ENCODE assay signal across 23 cellular contexts in genomic region chrX:11059923-11060322, GRCh38. TPM values are rescaled to one million over a fixed set of nuclear protein-coding genes. Genes with fewer than 3 reads are reported as not detected.
DNase-seq lines count a peak whose midpoint lies in the region; ATAC-seq and TF ChIP-seq lines count a peak whose summit lies in the region.
"Had no signal": no experiment of that assay in that cellular context is flagged by ENCODE, and none has a peak within 500 bp of the region (broad histone marks: within the 10 kb centered on the region; RNA-seq: fewer than 3 reads in every experiment).

No MANE protein-coding gene starts in this region.

- H3K14ac ChIP-seq in trophoblast cell (ENCODE audit: low read length), result no peak overlapping the region

- H3K36me3 Mint-ChIP-seq in stimulated activated effector memory CD8-positive, alpha-beta T cell treated with anti-CD3 and anti-CD28 coated beads, Interleukin-12 subunit alpha, Interleukin-12 subunit beta, amount 100 ng/mL, for 72 hours, result no peaks in the 10 kb centered on the region
- H3K36me3 Mint-ChIP-seq: activated CD4-positive, alpha-beta memory T cell treated with anti-CD3 and anti-CD28 coated beads for 36 hours; activated naive CD4-positive, alpha-beta T cell treated with anti-CD3 and anti-CD28 coated beads, Interleukin-2, amount 10 ng/mL, durations not matched to agents 7 days and 5 days; IgD-negative memory B cell; natural killer cell treated with Interleukin-12 subunit alpha and Interleukin-12 subunit beta and Interleukin-15 and Interleukin-18, amount 100 ng/mL, for 72 hours had no signal

- no peak overlapping the region for H3K18ac ChIP-seq in trophoblast cell (ENCODE audit: low read length)

- DNase-seq in A172 (ENCODE audit: low spot score) (peak; percentile 76), HPDE6-E6E7 (ENCODE audit: extremely low spot score) (peak; percentile 41), RWPE2 (ENCODE audit: low spot score) (no peak), foreskin fibroblast (peak; percentile 10 to 11), SIG-M5 treated with dmso at 0.1 percent for 504 hours (lab: John Stamatoyannopoulos, UW; ENCODE audit: unreplicated experiment) (no peak), foreskin melanocyte (no peak), trophoblast cell (no peak)
- DNase-seq in stimulated activated effector memory CD8-positive, alpha-beta T cell treated with anti-CD3 and anti-CD28 coated beads, Interleukin-12 subunit alpha, Interleukin-12 subunit beta, amount 100 ng/mL, for 72 hours (ENCODE audit: low spot score in 2 of 2), result no peak
- DNase-seq: activated B cell treated with CpG ODN at 0.5 μM for 24 hours; activated CD4-positive, alpha-beta memory T cell treated with anti-CD3 and anti-CD28 coated beads for 36 hours; activated naive CD4-positive, alpha-beta T cell treated with anti-CD3 and anti-CD28 coated beads, Interleukin-2, amount 10 ng/mL, durations not matched to agents 7 days and 5 days; activated T-cell treated with anti-CD3 and anti-CD28 coated beads for 4 hours; GF-D8; H9; MV-4-11; NCI-H2029 treated with DMSO at 0.1 percent for 48 hours; NCI-H510A; stimulated activated CD4-positive, alpha-beta T cell treated with anti-CD3 and anti-CD28 coated beads, Interleukin-4, amount 100 ng/mL, for 1 hour; T-helper 2 cell; upper lobe of right lung had no signal

- ATAC-seq in RWPE2 (ENCODE audit: low read depth), result peak; percentile 92
- ATAC-seq in stimulated activated effector memory CD8-positive, alpha-beta T cell treated with anti-CD3 and anti-CD28 coated beads, Interleukin-12 subunit alpha, Interleukin-12 subunit beta, amount 100 ng/mL, for 72 hours, result no peak
- ATAC-seq: natural killer cell treated with Interleukin-12 subunit alpha and Interleukin-12 subunit beta and Interleukin-15 and Interleukin-18, amount 100 ng/mL, for 72 hours; Right ventricle myocardium inferior; upper lobe of right lung had no signal

- TF ChIP-seq CTCF in RWPE2 (IDR thresholded peaks at IDR 0.05; ENCODE audit: poor library complexity, severe bottlenecking), result no peak
- no peak for TF ChIP-seq CTCF in foreskin fibroblast (IDR thresholded peaks at IDR 0.05; ENCODE audit: low read depth, low read length)

- no peaks in the 10 kb centered on the region for H3K4me1 Mint-ChIP-seq in stimulated activated effector memory CD8-positive, alpha-beta T cell treated with anti-CD3 and anti-CD28 coated beads, Interleukin-12 subunit alpha, Interleukin-12 subunit beta, amount 100 ng/mL, for 72 hours
- H3K4me1 Mint-ChIP-seq: activated B cell treated with CpG ODN at 0.5 μM for 24 hours; activated naive CD4-positive, alpha-beta T cell treated with anti-CD3 and anti-CD28 coated beads, Interleukin-2, amount 10 ng/mL, durations not matched to agents 7 days and 5 days; IgD-negative memory B cell had no signal

- no peaks in the 10 kb centered on the region for H3K27me3 ChIP-seq in RWPE2 (ENCODE audit: insufficient read depth, poor library complexity, severe bottlenecking)
- no peaks in the 10 kb centered on the region for H3K27me3 ChIP-seq in trophoblast cell (ENCODE audit: insufficient read depth, low read length)
- H3K27me3 ChIP-seq: upper lobe of right lung had no signal

- H3K9me3 ChIP-seq in RWPE2 (ENCODE audit: severe bottlenecking) (no peaks in the 10 kb centered on the region), trophoblast cell (ENCODE audit: insufficient read depth, low read depth, low read length) (no peaks in the 10 kb centered on the region)
- H3K9me3 ChIP-seq: upper lobe of right lung had no signal

- H3K4me1 ChIP-seq in RWPE2 (ENCODE audit: insufficient read depth, poor library complexity, severe bottlenecking), result peaks cover 21% of the 10 kb centered on the region
- peaks cover 0 to 2% of the 10 kb centered on the region in 2 experiments for H3K4me1 ChIP-seq in trophoblast cell (ENCODE audit: control insufficient read depth in 1 of 2, insufficient read depth in 2 of 2, low read length in 2 of 2)
- H3K4me1 ChIP-seq: upper lobe of right lung had no signal

- no peaks in the 10 kb centered on the region for H3K9me3 Mint-ChIP-seq in stimulated activated effector memory CD8-positive, alpha-beta T cell treated with anti-CD3 and anti-CD28 coated beads, Interleukin-12 subunit alpha, Interleukin-12 subunit beta, amount 100 ng/mL, for 72 hours
- H3K9me3 Mint-ChIP-seq: activated B cell treated with CpG ODN at 0.5 μM for 24 hours; activated CD4-positive, alpha-beta memory T cell treated with anti-CD3 and anti-CD28 coated beads for 36 hours; activated naive CD4-positive, alpha-beta T cell treated with anti-CD3 and anti-CD28 coated beads, Interleukin-2, amount 10 ng/mL, durations not matched to agents 7 days and 5 days; natural killer cell treated with Interleukin-12 subunit alpha and Interleukin-12 subunit beta and Interleukin-15 and Interleukin-18, amount 100 ng/mL, for 72 hours had no signal

- H2BK120ac ChIP-seq in trophoblast cell (ENCODE audit: insufficient read depth, low read length, poor library complexity), result no peak overlapping the region

- no peak overlapping the region for H3K23ac ChIP-seq in trophoblast cell (ENCODE audit: low read length)

- H3K79me2 ChIP-seq in trophoblast cell (ENCODE audit: control insufficient read depth, insufficient read depth, low read length, poor library complexity), result no peaks in the 10 kb centered on the region

- peak overlapping the region; percentile 33 for H3K27ac ChIP-seq in RWPE2 (ENCODE audit: poor library complexity, severe bottlenecking)
- no peak overlapping the region for H3K27ac ChIP-seq in trophoblast cell (ENCODE audit: low read depth, low read length)
- H3K27ac ChIP-seq: upper lobe of right lung had no signal

- H3K9ac ChIP-seq in trophoblast cell (ENCODE audit: low read length), result no peak overlapping the region

- H3K4me3 ChIP-seq in RWPE2 (ENCODE audit: severe bottlenecking), result no peak overlapping the region
- H3K4me3 ChIP-seq in foreskin fibroblast (ENCODE audit: low read depth in 1 of 2, low read length in 2 of 2), result no peak overlapping the region
- no peak overlapping the region for H3K4me3 ChIP-seq in trophoblast cell (ENCODE audit: low read depth, low read length)
- H3K4me3 ChIP-seq: upper lobe of right lung had no signal

- WGBS in trophoblast cell (ENCODE audit: extremely low coverage, insufficient coverage, insufficient read length), result no CpG with 5 or more reads among the region's 2 CpGs

- H2AK5ac ChIP-seq in trophoblast cell (ENCODE audit: low read length), result no peak overlapping the region

- no peak overlapping the region for H3K4me2 ChIP-seq in trophoblast cell (ENCODE audit: low read length)

- H4K91ac ChIP-seq in trophoblast cell (ENCODE audit: low read depth, low read length), result no peak overlapping the region

- no peaks in the 10 kb centered on the region for H3K79me1 ChIP-seq in trophoblast cell (ENCODE audit: low read length)

- no peak overlapping the region for H4K12ac ChIP-seq in trophoblast cell (ENCODE audit: low read depth, low read length)

- no peak overlapping the region for H2AFZ ChIP-seq in trophoblast cell (ENCODE audit: insufficient read depth, low read length, poor library complexity)

- H2BK12ac ChIP-seq in trophoblast cell (ENCODE audit: low read length), result no peak overlapping the region

- H3K36me3 ChIP-seq in RWPE2 (ENCODE audit: low read depth), result no peaks in the 10 kb centered on the region
- H3K36me3 ChIP-seq in trophoblast cell (ENCODE audit: control insufficient read depth in 1 of 2, insufficient read depth in 2 of 2, low read length in 2 of 2), result no peaks in the 10 kb centered on the region
- H3K36me3 ChIP-seq: upper lobe of right lung had no signal

- H3K4me3 Mint-ChIP-seq in stimulated activated effector memory CD8-positive, alpha-beta T cell treated with anti-CD3 and anti-CD28 coated beads, Interleukin-12 subunit alpha, Interleukin-12 subunit beta, amount 100 ng/mL, for 72 hours, result no peak overlapping the region
- H3K4me3 Mint-ChIP-seq: activated B cell treated with CpG ODN at 0.5 μM for 24 hours; activated CD4-positive, alpha-beta memory T cell treated with anti-CD3 and anti-CD28 coated beads for 36 hours; activated naive CD4-positive, alpha-beta T cell treated with anti-CD3 and anti-CD28 coated beads, Interleukin-2, amount 10 ng/mL, durations not matched to agents 7 days and 5 days; H9; IgD-negative memory B cell; natural killer cell treated with Interleukin-12 subunit alpha and Interleukin-12 subunit beta and Interleukin-15 and Interleukin-18, amount 100 ng/mL, for 72 hours had no signal

- H2BK5ac ChIP-seq in trophoblast cell (ENCODE audit: low read depth, low read length, poor library complexity), result no peak overlapping the region

- no peak overlapping the region for H3K27ac Mint-ChIP-seq in stimulated activated effector memory CD8-positive, alpha-beta T cell treated with anti-CD3 and anti-CD28 coated beads, Interleukin-12 subunit alpha, Interleukin-12 subunit beta, amount 100 ng/mL, for 72 hours
- H3K27ac Mint-ChIP-seq: activated B cell treated with CpG ODN at 0.5 μM for 24 hours; activated CD4-positive, alpha-beta memory T cell treated with anti-CD3 and anti-CD28 coated beads for 36 hours; activated naive CD4-positive, alpha-beta T cell treated with anti-CD3 and anti-CD28 coated beads, Interleukin-2, amount 10 ng/mL, durations not matched to agents 7 days and 5 days; H9; IgD-negative memory B cell; natural killer cell treated with Interleukin-12 subunit alpha and Interleukin-12 subunit beta and Interleukin-15 and Interleukin-18, amount 100 ng/mL, for 72 hours had no signal

- no peak overlapping the region for H4K8ac ChIP-seq in trophoblast cell (ENCODE audit: low read depth, low read length)

- no peak overlapping the region for H3K4ac ChIP-seq in trophoblast cell (ENCODE audit: low read depth, low read length)

RNA-seq across cellular contexts. Expression of gene HCCS, which starts 51.2 kb away (rescaled TPM):
- total RNA-seq in A172 (2014; rRNA removed; shearing (Covaris generic)), result 54.3 and 59.6 TPM in 2 replicates
- polyA plus RNA-seq in trophoblast cell (2013), result 27.9 and 28.0 TPM in 2 replicates

Comparison
In these comparisons a context has a peak if more than half of its experiments do, and no peak if none do; other contexts are left out.
1. DNase-seq: peak in A172 (single experiment), HPDE6-E6E7 (single experiment) and foreskin fibroblast (2 of 2); none in RWPE2 (single experiment), SIG-M5 treated with dmso at 0.1 percent for 504 hours (single experiment), stimulated activated effector memory CD8-positive, alpha-beta T cell treated with anti-CD3 and anti-CD28 coated beads, Interleukin-12 subunit alpha, Interleukin-12 subunit beta, amount 100 ng/mL, for 72 hours (0 of 2), foreskin melanocyte (single experiment) and trophoblast cell (0 of 2).